Comparison of ENCODE assay signal across 1 cellular context in genomic region chr1:16302709-16303627, GRCh38.
TF ChIP-seq lines count a peak whose summit lies in the region.

No MANE protein-coding gene starts in this region.

TF ChIP-seq in WTC11, 78 proteins besides CTCF, POLR2A, EP300 and RAD21 (continued from another document):
- TF ChIP-seq FOXP4 (CRISPR knock-in tag; IDR thresholded peaks at IDR 0.05), result no peak
- no peak for TF ChIP-seq FOXK1 (CRISPR knock-in tag; IDR thresholded peaks at IDR 0.05)
- TF ChIP-seq STAT6 (CRISPR knock-in tag; conservative IDR thresholded peaks at IDR 0.05; ENCODE audit: low read depth), result no peak
- TF ChIP-seq ERG (CRISPR knock-in tag; IDR thresholded peaks at IDR 0.05), result no peak
- no peak for TF ChIP-seq NFYB (CRISPR knock-in tag; conservative IDR thresholded peaks at IDR 0.05; ENCODE audit: low read depth)
- no peak for TF ChIP-seq NFATC4 (CRISPR knock-in tag; IDR thresholded peaks at IDR 0.05)
- no peak for TF ChIP-seq MYBL2 (CRISPR knock-in tag; IDR thresholded peaks at IDR 0.05)
- TF ChIP-seq OVOL2 (CRISPR knock-in tag; IDR thresholded peaks at IDR 0.05; ENCODE audit: borderline replicate concordance), result no peak
